9 cellular contexts compared by ENCODE assay signal in the genomic region with DNA sequence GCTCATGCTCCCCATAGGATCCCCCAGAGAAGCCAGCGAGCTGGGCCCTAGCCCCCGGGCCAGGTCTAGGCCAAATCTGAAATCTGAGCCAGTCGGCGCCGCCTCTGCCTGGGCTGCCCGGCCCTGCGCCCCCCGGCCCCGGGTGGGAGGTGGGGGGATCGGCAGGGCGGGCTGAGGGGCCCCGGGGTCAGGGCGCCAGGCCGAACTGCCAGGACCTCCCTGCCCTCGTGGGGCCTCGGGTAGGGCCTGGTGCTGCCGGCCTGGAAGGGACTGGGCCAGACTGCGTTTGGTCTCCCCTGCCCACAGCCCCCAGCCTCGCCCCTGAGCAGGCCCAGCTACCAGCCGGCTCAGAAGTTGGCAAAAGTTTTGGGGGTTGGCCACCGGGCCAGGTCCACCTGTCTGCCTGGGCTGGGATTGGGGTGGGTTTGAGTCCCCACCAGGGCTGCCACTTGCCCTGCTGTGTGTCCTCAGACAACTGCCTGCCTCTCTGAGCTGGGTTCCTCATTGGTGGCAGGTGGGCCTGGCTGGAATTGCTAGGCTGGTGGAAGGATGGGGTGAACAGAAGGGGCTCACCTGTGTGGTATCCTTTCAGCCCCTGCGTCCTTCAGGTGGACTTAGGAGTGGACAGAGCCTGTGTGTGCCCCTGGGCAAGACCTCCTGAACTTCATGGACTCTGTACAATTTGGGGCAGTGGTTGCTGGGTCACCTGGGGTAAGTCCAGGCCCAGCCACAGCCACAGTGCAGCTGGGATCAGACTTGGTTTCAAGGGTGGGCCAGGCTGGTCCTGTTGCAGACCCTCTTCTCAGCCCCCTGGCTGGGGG. TPM values are rescaled to one million over a fixed set of nuclear protein-coding genes. Genes with fewer than 3 reads are reported as not detected.
A peak's percentile ranks its signal among the peaks of the same experiment; 100 is the strongest.
DNase-seq lines count a peak whose midpoint lies in the region; FAIRE-seq and TF ChIP-seq lines count a peak whose summit lies in the region.
"Had no signal": no experiment of that assay in that cellular context is flagged by ENCODE, and none has a peak within 500 bp of the region (broad histone marks: within the 10 kb centered on the region; RNA-seq: fewer than 3 reads in every experiment).

No MANE protein-coding gene starts in this region.

- H3K27ac Mint-ChIP-seq in activated naive CD8-positive, alpha-beta T cell: no peak overlapping the region
- no peak overlapping the region for H3K27ac Mint-ChIP-seq in activated naive CD8-positive, alpha-beta T cell treated with anti-CD3 and anti-CD28 coated beads for 36 hours

- no peaks in the 10 kb centered on the region for H3K36me3 Mint-ChIP-seq in activated naive CD8-positive, alpha-beta T cell
- H3K36me3 Mint-ChIP-seq in activated naive CD8-positive, alpha-beta T cell treated with anti-CD3 and anti-CD28 coated beads for 36 hours: no peaks in the 10 kb centered on the region

- H4K8ac ChIP-seq in mesenchymal stem cell (ENCODE audit: low read length): no peak overlapping the region

- peak overlapping the region in 1 of 2 experiments; percentile 21 for H3K18ac ChIP-seq in mesenchymal stem cell (ENCODE audit: low read depth in 1 of 2, low read length in 2 of 2)

- H2BK5ac ChIP-seq in mesenchymal stem cell (ENCODE audit: low read depth, low read length, poor library complexity, severe bottlenecking): no peak overlapping the region

- H3K9me3 ChIP-seq in mesenchymal stem cell (ENCODE audit: control insufficient read depth, low read length): no peaks in the 10 kb centered on the region

- H3K4ac ChIP-seq in mesenchymal stem cell (ENCODE audit: low read depth in 1 of 2, low read length in 2 of 2): no peak overlapping the region

- FAIRE-seq in bronchial epithelial cell (lab: Jason Lieb, UNC): no peak

- no peak for DNase-seq in activated naive CD8-positive, alpha-beta T cell treated with anti-CD3 and anti-CD28 coated beads for 36 hours
- DNase-seq in bronchial epithelial cell (ENCODE audit: low read depth) (no peak), mesenchymal stem cell (no peak), activated gamma-delta T cell (lab: John Stamatoyannopoulos, UW) (no peak), NCI-H345 (lab: John Stamatoyannopoulos, UW) (no peak)
- no peak for DNase-seq in stimulated activated CD4-positive, alpha-beta T cell treated with anti-CD3 and anti-CD28 coated beads, Interleukin-12 subunit alpha, Interleukin-12 subunit beta, amount 100 ng/mL, for 4 hours
- DNase-seq: GDM1 had no signal

- peaks cover 26% of the 10 kb centered on the region for H3K79me1 ChIP-seq in mesenchymal stem cell (replicated peaks; ENCODE audit: low read length, poor library complexity, severe bottlenecking)

- peaks cover 17% of the 10 kb centered on the region for H3K4me1 Mint-ChIP-seq in activated naive CD8-positive, alpha-beta T cell (ENCODE audit: low read depth)
- H3K4me1 Mint-ChIP-seq in activated naive CD8-positive, alpha-beta T cell treated with anti-CD3 and anti-CD28 coated beads for 36 hours: peaks cover 22% of the 10 kb centered on the region

- H2BK12ac ChIP-seq in mesenchymal stem cell (ENCODE audit: low read length in 2 of 2): peak overlapping the region in 1 of 2 experiments; percentile 12

- H3K9ac ChIP-seq in mesenchymal stem cell (ENCODE audit: low read length): peak overlapping the region; percentile 89

- H3K23ac ChIP-seq in mesenchymal stem cell (ENCODE audit: low read length in 2 of 2): peak overlapping the region in 1 of 2 experiments; percentile 37

- H2BK15ac ChIP-seq in mesenchymal stem cell (ENCODE audit: low read depth, poor library complexity, severe bottlenecking): peak overlapping the region; percentile 32

- H4K91ac ChIP-seq in mesenchymal stem cell (ENCODE audit: low read length): peak overlapping the region; percentile 72

- WGBS in mesenchymal stem cell: 11% methylated on average over 10 of the region's 22 CpGs
- WGBS in urinary bladder: 17% methylated on average over 22 of the region's 22 CpGs

- H3K4me3 ChIP-seq in bronchial epithelial cell (ENCODE audit: low read depth, low read length) (peak overlapping the region; percentile 50), mesenchymal stem cell (ENCODE audit: insufficient read depth in 1 of 2, low read depth in 1 of 2, low read length in 2 of 2) (peak overlapping the region; percentile 65 to 86), urinary bladder (ENCODE audit: low read depth, low read length) (peak overlapping the region; percentile 83)

- H3K27me3 ChIP-seq in bronchial epithelial cell (ENCODE audit: control insufficient read depth, insufficient read depth, low read length) (no peaks in the 10 kb centered on the region), mesenchymal stem cell (ENCODE audit: control insufficient read depth in 1 of 2, insufficient read depth in 1 of 2, low read length in 2 of 2) (no peaks in the 10 kb centered on the region)

- H3K4me2 ChIP-seq in mesenchymal stem cell (ENCODE audit: low read length, poor library complexity, severe bottlenecking): peak overlapping the region; percentile 92

- no peak overlapping the region for H3K27ac ChIP-seq in mesenchymal stem cell (ENCODE audit: low read length, poor library complexity, severe bottlenecking)
- H3K27ac ChIP-seq in urinary bladder (ENCODE audit: low read depth): peak overlapping the region; percentile 33

- H3K14ac ChIP-seq in mesenchymal stem cell (ENCODE audit: low read length in 2 of 2): peak overlapping the region in 1 of 2 experiments; percentile 3

- no peaks in the 10 kb centered on the region for H3K9me3 Mint-ChIP-seq in activated naive CD8-positive, alpha-beta T cell (ENCODE audit: low read depth)
- H3K9me3 Mint-ChIP-seq in activated naive CD8-positive, alpha-beta T cell treated with anti-CD3 and anti-CD28 coated beads for 36 hours: no peaks in the 10 kb centered on the region

- H3K4me1 ChIP-seq in mesenchymal stem cell (ENCODE audit: control insufficient read depth, insufficient read depth, low read depth, low read length) (peaks cover 54% of the 10 kb centered on the region), urinary bladder (ENCODE audit: insufficient read depth) (no peaks in the 10 kb centered on the region)

- H3K36me3 ChIP-seq in bronchial epithelial cell (ENCODE audit: control insufficient read depth, insufficient read depth, low read length): peaks cover 1% of the 10 kb centered on the region
- peaks cover 0 to 29% of the 10 kb centered on the region in 2 experiments for H3K36me3 ChIP-seq in mesenchymal stem cell (ENCODE audit: control insufficient read depth in 1 of 2, insufficient read depth in 2 of 2, low read depth in 1 of 2, low read length in 2 of 2)
- no peaks in the 10 kb centered on the region for H3K36me3 ChIP-seq in urinary bladder (ENCODE audit: insufficient read depth)

- no peaks in the 10 kb centered on the region for H3K27me3 Mint-ChIP-seq in activated naive CD8-positive, alpha-beta T cell
- H3K27me3 Mint-ChIP-seq in activated naive CD8-positive, alpha-beta T cell treated with anti-CD3 and anti-CD28 coated beads for 36 hours: no peaks in the 10 kb centered on the region

- peak overlapping the region; percentile 77 for H2BK120ac ChIP-seq in mesenchymal stem cell (ENCODE audit: low read depth, low read length)

- H3K4me3 Mint-ChIP-seq in activated naive CD8-positive, alpha-beta T cell: peak overlapping the region; percentile 67
- H3K4me3 Mint-ChIP-seq in activated naive CD8-positive, alpha-beta T cell treated with anti-CD3 and anti-CD28 coated beads for 36 hours: no peak overlapping the region

- H2AK5ac ChIP-seq in mesenchymal stem cell (ENCODE audit: low read length, severe bottlenecking): no peak overlapping the region

- H2AFZ ChIP-seq in mesenchymal stem cell (ENCODE audit: low read depth, low read length): no peak overlapping the region

- no peak for TF ChIP-seq CTCF in bronchial epithelial cell (IDR thresholded peaks at IDR 0.05; ENCODE audit: insufficient read depth, low read length, severe bottlenecking)

RNA-seq across cellular contexts. Expression of a gene that starts 0.8 kb away (rescaled TPM):
- 1 to 10 TPM; 1.1 to 1.9 TPM for total RNA-seq in activated naive CD8-positive, alpha-beta T cell treated with anti-CD3 and anti-CD28 coated beads for 36 hours
- 16.6 and 18.2 TPM in 2 replicates for total RNA-seq in bronchial epithelial cell
- polyA plus RNA-seq in mesenchymal stem cell (2013, experiment 1 of 2): 9.6 TPM
- 8.0 TPM for polyA plus RNA-seq in mesenchymal stem cell (2013, experiment 2 of 2)
- 26.9 TPM for total RNA-seq in urinary bladder
- 53.2 TPM for polyA plus RNA-seq in urinary bladder

RNA-seq across cellular contexts. Expression of a gene that starts 57.3 kb away (rescaled TPM):
- total RNA-seq in activated naive CD8-positive, alpha-beta T cell treated with anti-CD3 and anti-CD28 coated beads for 36 hours: 10 to 100 TPM; 11.2 to 12.8 TPM
- total RNA-seq in bronchial epithelial cell (14.8 and 21.1 TPM in 2 replicates), urinary bladder (14.9 TPM)
- polyA plus RNA-seq in mesenchymal stem cell (2013, experiment 1 of 2): 53.0 TPM
- polyA plus RNA-seq in mesenchymal stem cell (2013, experiment 2 of 2): 53.3 TPM
- polyA plus RNA-seq in urinary bladder: 133 TPM
